22 cellular contexts compared by ENCODE assay signal in genomic region chr16:53121043-53121442, GRCh38.
A peak's percentile ranks its signal among the peaks of the same experiment; 100 is the strongest.
DNase-seq lines count a peak whose midpoint lies in the region; ATAC-seq and TF ChIP-seq lines count a peak whose summit lies in the region.
"Had no signal": no experiment of that assay in that cellular context is flagged by ENCODE, and none has a peak within 500 bp of the region (broad histone marks: within the 10 kb centered on the region; RNA-seq: fewer than 3 reads in every experiment).

No MANE protein-coding gene starts in this region.

- no peaks in the 10 kb centered on the region for H3K4me1 ChIP-seq in CD8-positive, alpha-beta T cell (ENCODE audit: insufficient read depth, low read length)
- H3K4me1 ChIP-seq in hepatocyte (ENCODE audit: insufficient read depth): no peaks in the 10 kb centered on the region
- H3K4me1 ChIP-seq: breast epithelium, HAP-1, parathyroid adenoma, tibial artery had no signal

- WGBS in hepatocyte (ENCODE audit: low lambda C conversion rate, missing lambda C conversion rate): 42% methylated on average over 2 of the region's 2 CpGs

- H3K79me2 ChIP-seq in hepatocyte: peaks cover 15% of the 10 kb centered on the region

- no peaks in the 10 kb centered on the region for H3K27me3 ChIP-seq in CD8-positive, alpha-beta T cell (ENCODE audit: insufficient read depth, low read length)
- no peaks in the 10 kb centered on the region for H3K27me3 ChIP-seq in hepatocyte
- H3K27me3 ChIP-seq: breast epithelium, tibial artery had no signal

- DNase-seq in CD8-positive, alpha-beta T cell: no peak
- DNase-seq in SK-N-MC (ENCODE audit: low read depth, low spot score) (no peak), hepatocyte (ENCODE audit: low spot score) (no peak), NCI-H187 treated with DMSO at 0.1 percent for 48 hours (lab: John Stamatoyannopoulos, UW) (no peak), DMS 273 treated with DMSO at 0.1 percent for 48 hours (lab: John Stamatoyannopoulos, UW) (no peak)
- DNase-seq in stimulated activated effector memory CD8-positive, alpha-beta T cell treated with anti-CD3 and anti-CD28 coated beads, Interleukin-12 subunit alpha, Interleukin-12 subunit beta, amount 100 ng/mL, for 72 hours (ENCODE audit: low spot score in 2 of 2): no peak
- DNase-seq: activated CD8-positive, alpha-beta memory T cell treated with anti-CD3 and anti-CD28 coated beads, Interleukin-2, amount 50 U/mL, for 4 hours; activated naive CD8-positive, alpha-beta T cell treated with anti-CD3 and anti-CD28 coated beads, Interleukin-2, amount 50 U/mL, for 24 hours; COR-L47; islet precursor cell; NCI-H1417 treated with DMSO at 0.1 percent for 48 hours; NCI-H524 treated with DMSO at 0.1 percent for 48 hours; tibial artery had no signal

- CTCF ChIA-PET in CD8-positive, alpha-beta T cell (lab: Charles Lee): interaction anchor here (1.1 kb wide), 1 partner anchor 26 kb away, joined by 3 read pairs; no protein-coding TSS in a partner anchor

- no peaks in the 10 kb centered on the region for H4K20me1 ChIP-seq in hepatocyte (ENCODE audit: insufficient read depth, poor library complexity, severe bottlenecking)

- no peak overlapping the region for H3K27ac ChIP-seq in CD8-positive, alpha-beta T cell (ENCODE audit: low read depth, low read length)
- H3K27ac ChIP-seq in SK-N-MC (peak overlapping the region; percentile 54), hepatocyte (peak overlapping the region; percentile 33)
- H3K27ac ChIP-seq: parathyroid adenoma had no signal

- no peak overlapping the region for H3K4me2 ChIP-seq in hepatocyte

- H3K4me3 ChIP-seq in CD8-positive, alpha-beta T cell (ENCODE audit: low read depth, low read length): no peak overlapping the region
- H3K4me3 ChIP-seq in SK-N-MC (no peak overlapping the region), hepatocyte (no peak overlapping the region)
- H3K4me3 ChIP-seq: breast epithelium, HAP-1, lung, tibial artery had no signal

- POLR2A ChIA-PET in CD8-positive, alpha-beta T cell (lab: Charles Lee): interaction anchor here (1.3 kb wide), 1 partner anchor 9 kb away, joined by 4 read pairs; no protein-coding TSS in a partner anchor

- no peaks in the 10 kb centered on the region for H3K36me3 Mint-ChIP-seq in CD8-positive, alpha-beta T cell
- H3K36me3 Mint-ChIP-seq in stimulated activated effector memory CD8-positive, alpha-beta T cell treated with anti-CD3 and anti-CD28 coated beads, Interleukin-12 subunit alpha, Interleukin-12 subunit beta, amount 100 ng/mL, for 72 hours: no peaks in the 10 kb centered on the region

- no peaks in the 10 kb centered on the region for H3K9me2 ChIP-seq in hepatocyte (replicated peaks; ENCODE audit: insufficient read depth)

- intact Hi-C loops in CD8-positive, alpha-beta T cell (cut with DNase I, micrococcal nuclease): no loop called here

- no peaks in the 10 kb centered on the region for H3K9me3 ChIP-seq in CD8-positive, alpha-beta T cell (ENCODE audit: low read length)
- H3K9me3 ChIP-seq in SK-N-MC (ENCODE audit: low read depth, low read length): no peaks in the 10 kb centered on the region
- H3K9me3 ChIP-seq in hepatocyte (ENCODE audit: low read depth): no peaks in the 10 kb centered on the region
- H3K9me3 ChIP-seq: breast epithelium, HAP-1, tibial artery had no signal

- H3K27me3 Mint-ChIP-seq in CD8-positive, alpha-beta T cell (ENCODE audit: low read depth): no peaks in the 10 kb centered on the region
- H3K27me3 Mint-ChIP-seq: activated naive CD8-positive, alpha-beta T cell treated with anti-CD3 and anti-CD28 coated beads, Interleukin-2, amount 50 U/mL, for 24 hours; dendritic cell treated with granulocyte-macrophage colony-stimulating factor and Interleukin-4, amounts not matched to agents 40 ng/mL and 50 ng/mL, for 4 days had no signal

- no peak overlapping the region for H3K9ac ChIP-seq in SK-N-MC (ENCODE audit: insufficient read length)
- H3K9ac ChIP-seq: parathyroid adenoma had no signal

- ATAC-seq in CD8-positive, alpha-beta T cell: no peak
- no peak for ATAC-seq in stimulated activated effector memory CD8-positive, alpha-beta T cell treated with anti-CD3 and anti-CD28 coated beads, Interleukin-12 subunit alpha, Interleukin-12 subunit beta, amount 100 ng/mL, for 72 hours
- ATAC-seq in HG02973 (IDR thresholded peaks at IDR 0.05; ENCODE audit: unreplicated experiment): no peak
- no peak for ATAC-seq in GM21423 (IDR thresholded peaks at IDR 0.05; ENCODE audit: unreplicated experiment)
- ATAC-seq: activated naive CD8-positive, alpha-beta T cell treated with anti-CD3 and anti-CD28 coated beads, Interleukin-2, amount 50 U/mL, for 24 hours; HepG2 had no signal

- no peak for TF ChIP-seq CTCF in CD8-positive, alpha-beta T cell (IDR thresholded peaks at IDR 0.05)
- no peak for TF ChIP-seq CTCF in hepatocyte (IDR thresholded peaks at IDR 0.05; ENCODE audit: poor library complexity)

- H3K9me3 Mint-ChIP-seq in CD8-positive, alpha-beta T cell: peaks cover 2% of the 10 kb centered on the region
- H3K9me3 Mint-ChIP-seq in stimulated activated effector memory CD8-positive, alpha-beta T cell treated with anti-CD3 and anti-CD28 coated beads, Interleukin-12 subunit alpha, Interleukin-12 subunit beta, amount 100 ng/mL, for 72 hours: no peaks in the 10 kb centered on the region
- H3K9me3 Mint-ChIP-seq: dendritic cell treated with granulocyte-macrophage colony-stimulating factor and Interleukin-4, amounts not matched to agents 40 ng/mL and 50 ng/mL, for 4 days had no signal

- H3K4me3 Mint-ChIP-seq in CD8-positive, alpha-beta T cell: no peak overlapping the region
- no peak overlapping the region for H3K4me3 Mint-ChIP-seq in stimulated activated effector memory CD8-positive, alpha-beta T cell treated with anti-CD3 and anti-CD28 coated beads, Interleukin-12 subunit alpha, Interleukin-12 subunit beta, amount 100 ng/mL, for 72 hours
- H3K4me3 Mint-ChIP-seq: activated naive CD8-positive, alpha-beta T cell treated with anti-CD3 and anti-CD28 coated beads, Interleukin-2, amount 50 U/mL, for 24 hours; dendritic cell treated with granulocyte-macrophage colony-stimulating factor and Interleukin-4, amounts not matched to agents 40 ng/mL and 50 ng/mL, for 4 days had no signal

- H3K36me3 ChIP-seq in CD8-positive, alpha-beta T cell (ENCODE audit: insufficient read depth, low read length): no peaks in the 10 kb centered on the region
- H3K36me3 ChIP-seq in SK-N-MC (ENCODE audit: insufficient read depth, low read length) (no peaks in the 10 kb centered on the region), hepatocyte (replicated peaks; ENCODE audit: insufficient read depth, low read depth) (no peaks in the 10 kb centered on the region)
- H3K36me3 ChIP-seq: breast epithelium, HAP-1, tibial artery had no signal

- peak overlapping the region; percentile 16 for H3K27ac Mint-ChIP-seq in CD8-positive, alpha-beta T cell
- H3K27ac Mint-ChIP-seq in stimulated activated effector memory CD8-positive, alpha-beta T cell treated with anti-CD3 and anti-CD28 coated beads, Interleukin-12 subunit alpha, Interleukin-12 subunit beta, amount 100 ng/mL, for 72 hours: peak overlapping the region; percentile 55
- H3K27ac Mint-ChIP-seq: activated naive CD8-positive, alpha-beta T cell treated with anti-CD3 and anti-CD28 coated beads, Interleukin-2, amount 50 U/mL, for 24 hours; activated T-helper 2 cell treated with anti-CD3 and anti-CD28 coated beads, Interferon-gamma antibody, Interleukin-2, Interleukin-4, amounts not matched to agents 10 μg/mL and 5 μg/mL and 100 μg/mL, durations not matched to agents 14 hours and 24 hours and 36 hours; dendritic cell treated with granulocyte-macrophage colony-stimulating factor and Interleukin-4, amounts not matched to agents 40 ng/mL and 50 ng/mL, for 4 days had no signal

- no peak overlapping the region for H2AFZ ChIP-seq in hepatocyte
- H2AFZ ChIP-seq: parathyroid adenoma had no signal

- H3K4me1 Mint-ChIP-seq in CD8-positive, alpha-beta T cell (ENCODE audit: low read depth): no peaks in the 10 kb centered on the region
- H3K4me1 Mint-ChIP-seq in stimulated activated effector memory CD8-positive, alpha-beta T cell treated with anti-CD3 and anti-CD28 coated beads, Interleukin-12 subunit alpha, Interleukin-12 subunit beta, amount 100 ng/mL, for 72 hours: no peaks in the 10 kb centered on the region
- H3K4me1 Mint-ChIP-seq: activated naive CD8-positive, alpha-beta T cell treated with anti-CD3 and anti-CD28 coated beads, Interleukin-2, amount 50 U/mL, for 24 hours had no signal
